In the genomic region with DNA sequence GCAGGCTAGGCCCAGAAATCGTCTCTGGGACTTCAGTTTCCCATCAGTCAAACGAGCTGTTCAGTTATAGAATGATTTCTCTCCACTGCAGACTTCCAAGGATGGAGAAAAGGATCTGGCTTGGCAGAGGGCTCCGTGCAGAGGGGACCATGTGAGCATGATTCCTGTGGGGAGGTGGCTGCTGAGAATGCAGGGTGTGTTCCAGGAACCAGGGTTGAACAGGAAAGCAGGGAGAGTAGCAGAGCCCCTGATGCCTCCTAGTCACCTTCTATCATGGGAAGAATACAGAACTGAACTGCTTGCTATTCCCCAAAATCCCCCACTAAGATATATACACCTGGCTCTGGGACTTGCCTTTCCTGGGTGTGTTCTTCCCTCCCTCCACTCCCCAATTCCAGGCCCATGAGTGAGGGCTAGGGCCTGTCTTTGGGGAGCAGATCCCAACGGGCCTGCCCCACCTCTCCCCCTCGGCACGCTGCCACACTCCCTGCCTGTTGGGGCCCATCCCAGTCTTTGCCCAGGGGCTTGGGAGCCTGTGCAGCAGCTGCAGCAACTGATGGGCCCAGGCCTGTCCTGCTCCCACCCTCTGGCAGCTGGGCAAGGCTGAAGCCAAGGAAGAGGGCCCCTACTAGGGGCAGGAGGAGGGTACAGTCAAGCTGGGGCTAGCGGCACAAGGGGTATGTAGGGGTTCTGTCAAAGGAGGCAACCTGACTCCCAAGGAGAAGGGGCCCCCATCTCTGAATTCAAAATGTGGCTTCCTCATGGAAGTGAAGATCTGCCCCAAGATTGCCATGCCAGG, we compare ENCODE assay signal across 11 cellular contexts. TPM values are rescaled to one million over a fixed set of nuclear protein-coding genes. Genes with fewer than 3 reads are reported as not detected.
DNase-seq lines count a peak whose midpoint lies in the region; ATAC-seq and TF ChIP-seq lines count a peak whose summit lies in the region.
"Had no signal": no experiment of that assay in that cellular context is flagged by ENCODE, and none has a peak within 500 bp of the region (broad histone marks: within the 10 kb centered on the region; RNA-seq: fewer than 3 reads in every experiment).

No MANE protein-coding gene starts in this region.

- H3K36me3 ChIP-seq in Loucy (ENCODE audit: insufficient read depth, low read length): no peaks in the 10 kb centered on the region; the same call in 1 of the 2 replicates
- peaks cover 34% of the 10 kb centered on the region for H3K36me3 ChIP-seq in endodermal cell (ENCODE audit: control insufficient read depth, insufficient read depth, low read length)

- H3K4me1 Mint-ChIP-seq in endodermal cell: peaks cover 43% of the 10 kb centered on the region
- peaks cover 50% of the 10 kb centered on the region for H3K4me1 Mint-ChIP-seq in nephron
- peaks cover 6% of the 10 kb centered on the region for H3K4me1 Mint-ChIP-seq in activated T-helper 2 cell treated with anti-CD3 and anti-CD28 coated beads, Interferon-gamma antibody, Interleukin-2, Interleukin-4, amounts not matched to agents 10 μg/mL and 5 μg/mL and 100 μg/mL, durations not matched to agents 14 hours and 24 hours and 36 hours (ENCODE audit: low read depth)

- H3K36me3 Mint-ChIP-seq in endodermal cell (ENCODE audit: low read depth): peaks cover 35% of the 10 kb centered on the region
- H3K36me3 Mint-ChIP-seq in nephron (ENCODE audit: low read depth): peaks cover 38% of the 10 kb centered on the region
- no peaks in the 10 kb centered on the region for H3K36me3 Mint-ChIP-seq in activated T-helper 2 cell treated with anti-CD3 and anti-CD28 coated beads, Interferon-gamma antibody, Interleukin-2, Interleukin-4, amounts not matched to agents 10 μg/mL and 5 μg/mL and 100 μg/mL, durations not matched to agents 14 hours and 24 hours and 36 hours (ENCODE audit: low read depth)
- H3K36me3 Mint-ChIP-seq: activated naive CD8-positive, alpha-beta T cell treated with anti-CD3 and anti-CD28 coated beads, Interleukin-2, amount 10 ng/mL, durations not matched to agents 7 days and 5 days had no signal

- H3K27ac Mint-ChIP-seq in endodermal cell: peak overlapping the region; percentile 98
- H3K27ac Mint-ChIP-seq in nephron: peak overlapping the region; percentile 92 to 98 (median 97)
- no peak overlapping the region for H3K27ac Mint-ChIP-seq in activated T-helper 2 cell treated with anti-CD3 and anti-CD28 coated beads, Interferon-gamma antibody, Interleukin-2, Interleukin-4, amounts not matched to agents 10 μg/mL and 5 μg/mL and 100 μg/mL, durations not matched to agents 14 hours and 24 hours and 36 hours

- peak overlapping the region; percentile 100 for H3K4me2 ChIP-seq in Loucy (ENCODE audit: low read depth, low read length, poor library complexity, severe bottlenecking)

- peaks cover 18% of the 10 kb centered on the region for H3K27me3 Mint-ChIP-seq in endodermal cell (ENCODE audit: insufficient read depth)
- no peaks in the 10 kb centered on the region for H3K27me3 Mint-ChIP-seq in nephron (ENCODE audit: low read depth)
- peaks cover 26% of the 10 kb centered on the region for H3K27me3 Mint-ChIP-seq in activated T-helper 2 cell treated with anti-CD3 and anti-CD28 coated beads, Interferon-gamma antibody, Interleukin-2, Interleukin-4, amounts not matched to agents 10 μg/mL and 5 μg/mL and 100 μg/mL, durations not matched to agents 14 hours and 24 hours and 36 hours (ENCODE audit: low read depth)

- H3K4me3 ChIP-seq in AG04449 (ENCODE audit: low read depth, low read length): peak overlapping the region; percentile 91
- peak overlapping the region; percentile 95 for H3K4me3 ChIP-seq in Loucy (ENCODE audit: low read length, poor library complexity, severe bottlenecking)
- H3K4me3 ChIP-seq in endodermal cell (ENCODE audit: low read length): peak overlapping the region; percentile 88

- H3K9me3 ChIP-seq in Loucy (ENCODE audit: insufficient read depth, low read depth, low read length) (no peaks in the 10 kb centered on the region), endodermal cell (ENCODE audit: control insufficient read depth, low read length) (no peaks in the 10 kb centered on the region)

- TF ChIP-seq CTCF in AG04449 (IDR thresholded peaks at IDR 0.05; ENCODE audit: insufficient read depth, low read length, missing control alignments) (no peak), Loucy (conservative IDR thresholded peaks at IDR 0.05; ENCODE audit: low read length) (no peak), endodermal cell (conservative IDR thresholded peaks at IDR 0.05) (no peak), nephron (IDR thresholded peaks at IDR 0.05; ENCODE audit: unreplicated experiment in 3 of 3) (no peak)

- H2AFZ ChIP-seq in Loucy (ENCODE audit: low read length): no peak overlapping the region

- peaks cover 28% of the 10 kb centered on the region for H3K4me1 ChIP-seq in Loucy (ENCODE audit: insufficient read depth, low read length, poor library complexity, severe bottlenecking)
- peaks cover 26% of the 10 kb centered on the region for H3K4me1 ChIP-seq in endodermal cell (ENCODE audit: control insufficient read depth, insufficient read depth, low read length)

- no peak overlapping the region for H3K4me3 Mint-ChIP-seq in endodermal cell
- H3K4me3 Mint-ChIP-seq in nephron: peak overlapping the region; percentile 90 to 93 (median 91)
- no peak overlapping the region for H3K4me3 Mint-ChIP-seq in activated T-helper 2 cell treated with anti-CD3 and anti-CD28 coated beads, Interferon-gamma antibody, Interleukin-2, Interleukin-4, amounts not matched to agents 10 μg/mL and 5 μg/mL and 100 μg/mL, durations not matched to agents 14 hours and 24 hours and 36 hours (ENCODE audit: low read depth)

- H3K27ac ChIP-seq in endodermal cell (ENCODE audit: low read depth, low read length): peak overlapping the region; percentile 89

- H3K9ac ChIP-seq in Loucy (ENCODE audit: low read depth, low read length, poor library complexity, severe bottlenecking) (peak overlapping the region; percentile 41), endodermal cell (ENCODE audit: extremely low read depth, low read length, poor library complexity, severe bottlenecking) (peak overlapping the region; percentile 62)

- H3K27me3 ChIP-seq in Loucy (ENCODE audit: insufficient read depth, low read length, poor library complexity, severe bottlenecking) (no peaks in the 10 kb centered on the region), endodermal cell (ENCODE audit: control insufficient read depth, insufficient read depth, low read length, poor library complexity, severe bottlenecking) (no peaks in the 10 kb centered on the region)

- POLR2A ChIA-PET in AG04449 (lab: Yijun Ruan, JAX): interaction anchor here (3.2 kb wide), 1 partner anchor 23 kb away, joined by 18 read pairs; a partner anchor contains a TSS

- ATAC-seq in HG03460 (IDR thresholded peaks at IDR 0.05; ENCODE audit: unreplicated experiment) (no peak), HG03159 (IDR thresholded peaks at IDR 0.05; ENCODE audit: unreplicated experiment) (no peak)

- H3F3A ChIP-seq in Loucy (ENCODE audit: low read depth): no peaks in the 10 kb centered on the region

- H3K79me2 ChIP-seq in Loucy (ENCODE audit: insufficient read depth, low read length): peaks cover 34% of the 10 kb centered on the region

- H4K20me1 ChIP-seq in Loucy (ENCODE audit: insufficient read depth, low read length, poor library complexity, severe bottlenecking): no peaks in the 10 kb centered on the region

- H3K9me3 Mint-ChIP-seq in endodermal cell (no peaks in the 10 kb centered on the region), nephron (no peaks in the 10 kb centered on the region)
- H3K9me3 Mint-ChIP-seq in activated T-helper 2 cell treated with anti-CD3 and anti-CD28 coated beads, Interferon-gamma antibody, Interleukin-2, Interleukin-4, amounts not matched to agents 10 μg/mL and 5 μg/mL and 100 μg/mL, durations not matched to agents 14 hours and 24 hours and 36 hours: no peaks in the 10 kb centered on the region
- H3K9me3 Mint-ChIP-seq: activated naive CD8-positive, alpha-beta T cell treated with anti-CD3 and anti-CD28 coated beads, Interleukin-2, amount 10 ng/mL, durations not matched to agents 7 days and 5 days had no signal

- intact Hi-C loops in activated T-helper 2 cell treated with anti-CD3 and anti-CD28 coated beads, Interferon-gamma antibody, Interleukin-2, Interleukin-4, amounts not matched to agents 10 μg/mL and 5 μg/mL and 100 μg/mL, durations not matched to agents 14 hours and 24 hours and 36 hours (cut with micrococcal nuclease): no loop called here

- H3K9me2 ChIP-seq in Loucy (replicated peaks; ENCODE audit: low read depth, low read length): no peaks in the 10 kb centered on the region

- CTCF ChIA-PET in AG04449 (lab: Yijun Ruan, JAX): interaction anchor here (2.0 to 32.7 kb wide), 5 partner anchors 7 to 75 kb away, joined by 7 to 1423 read pairs (median 15); a partner anchor contains a TSS

- WGBS in endodermal cell (ENCODE audit: insufficient coverage in 1 of 2, insufficient read length in 1 of 2), 2 experiments: 81 to 83% methylated on average over 3 to 7 of the region's 7 CpGs

- DNase-seq in AG04449 (ENCODE audit: low read depth, low spot score): no peak
- no peak for DNase-seq in endodermal cell
- DNase-seq in activated T-helper 2 cell treated with anti-CD3 and anti-CD28 coated beads, Interferon-gamma antibody, Interleukin-2, Interleukin-4, amounts not matched to agents 10 μg/mL and 5 μg/mL and 100 μg/mL, durations not matched to agents 14 hours and 24 hours and 36 hours (ENCODE audit: low spot score): no peak
- DNase-seq in stimulated activated CD4-positive, alpha-beta T cell treated with anti-CD3 and anti-CD28 coated beads, Interleukin-4, amount 100 ng/mL, for 1 hour: no peak
- DNase-seq: activated naive CD8-positive, alpha-beta T cell treated with anti-CD3 and anti-CD28 coated beads, Interleukin-2, amount 10 ng/mL, durations not matched to agents 7 days and 5 days; NCI-H2081; stimulated activated CD4-positive, alpha-beta T cell treated with anti-CD3 and anti-CD28 coated beads, Interleukin-4, amount 100 ng/mL, for 4 hours had no signal

RNA-seq across cellular contexts. Expression of a gene that starts 3.3 kb away (rescaled TPM):
- total RNA-seq in endodermal cell: 10 to 100 TPM; 34.2 to 51.4 TPM
- 46.6 TPM for polyA plus RNA-seq in endodermal cell (2013, experiment 1 of 2)
- 47.8 TPM for polyA plus RNA-seq in endodermal cell (2013, experiment 2 of 2)
- total RNA-seq in activated T-helper 2 cell treated with anti-CD3 and anti-CD28 coated beads, Interferon-gamma antibody, Interleukin-2, Interleukin-4, amounts not matched to agents 10 μg/mL and 5 μg/mL and 100 μg/mL, durations not matched to agents 14 hours and 24 hours and 36 hours: 1.5 and 2.1 TPM in 2 replicates

RNA-seq across cellular contexts. Expression of a gene that starts 22.2 kb away (rescaled TPM):
- total RNA-seq in endodermal cell: 10 to 100 TPM; 43.2 to 57.1 TPM
- 64.7 TPM for polyA plus RNA-seq in endodermal cell (2013, experiment 1 of 2)
- polyA plus RNA-seq in endodermal cell (2013, experiment 2 of 2): 66.1 TPM
- total RNA-seq in activated T-helper 2 cell treated with anti-CD3 and anti-CD28 coated beads, Interferon-gamma antibody, Interleukin-2, Interleukin-4, amounts not matched to agents 10 μg/mL and 5 μg/mL and 100 μg/mL, durations not matched to agents 14 hours and 24 hours and 36 hours: 63.5 and 65.5 TPM in 2 replicates

RNA-seq across cellular contexts. Expression of a gene that starts 30.9 kb away (rescaled TPM):
- total RNA-seq in endodermal cell: 1 to 10 TPM; 7.0 to 9.4 TPM
- polyA plus RNA-seq in endodermal cell (2013, experiment 1 of 2): 9.6 TPM
- polyA plus RNA-seq in endodermal cell (2013, experiment 2 of 2): 11.2 TPM
- total RNA-seq in activated T-helper 2 cell treated with anti-CD3 and anti-CD28 coated beads, Interferon-gamma antibody, Interleukin-2, Interleukin-4, amounts not matched to agents 10 μg/mL and 5 μg/mL and 100 μg/mL, durations not matched to agents 14 hours and 24 hours and 36 hours: 9.1 and 9.2 TPM in 2 replicates

RNA-seq across cellular contexts. Expression of a gene that starts 49.9 kb away (rescaled TPM):
- 100 to 1,000 TPM; 111 to 112 TPM for total RNA-seq in endodermal cell
- 114 TPM for polyA plus RNA-seq in endodermal cell (2013, experiment 1 of 2)
- 97.8 TPM for polyA plus RNA-seq in endodermal cell (2013, experiment 2 of 2)
- total RNA-seq in activated T-helper 2 cell treated with anti-CD3 and anti-CD28 coated beads, Interferon-gamma antibody, Interleukin-2, Interleukin-4, amounts not matched to agents 10 μg/mL and 5 μg/mL and 100 μg/mL, durations not matched to agents 14 hours and 24 hours and 36 hours: 147 and 152 TPM in 2 replicates

RNA-seq across cellular contexts. Expression of a gene that starts 55.6 kb away (rescaled TPM):
- 100 to 1,000 TPM; 227 to 257 TPM for total RNA-seq in endodermal cell
- polyA plus RNA-seq in endodermal cell (2013, experiment 1 of 2): 176 TPM
- polyA plus RNA-seq in endodermal cell (2013, experiment 2 of 2): 169 TPM
- 124 and 134 TPM in 2 replicates for total RNA-seq in activated T-helper 2 cell treated with anti-CD3 and anti-CD28 coated beads, Interferon-gamma antibody, Interleukin-2, Interleukin-4, amounts not matched to agents 10 μg/mL and 5 μg/mL and 100 μg/mL, durations not matched to agents 14 hours and 24 hours and 36 hours

Comparison
In these comparisons a context has a peak if more than half of its experiments do, and no peak if none do; other contexts are left out.
1. H3K4me3 Mint-ChIP-seq: peak in nephron (3 of 3); none in endodermal cell (single experiment) and activated T-helper 2 cell treated with anti-CD3 and anti-CD28 coated beads, Interferon-gamma antibody, Interleukin-2, Interleukin-4, amounts not matched to agents 10 μg/mL and 5 μg/mL and 100 μg/mL, durations not matched to agents 14 hours and 24 hours and 36 hours (single experiment).
2. RNA of a gene that starts 3.3 kb away (total RNA-seq): 34.2 to 51.4 TPM in endodermal cell; 1.5 to 2.1 TPM in activated T-helper 2 cell treated with anti-CD3 and anti-CD28 coated beads, Interferon-gamma antibody, Interleukin-2, Interleukin-4, amounts not matched to agents 10 μg/mL and 5 μg/mL and 100 μg/mL, durations not matched to agents 14 hours and 24 hours and 36 hours; every median in the first group is over 10 times any median in the second.
3. Peak in every context shown above with its lines, with median percentiles within 50 percentile points of each other: H3K4me3 ChIP-seq.